ENCODE assay signal across 1 cellular context in the genomic region with DNA sequence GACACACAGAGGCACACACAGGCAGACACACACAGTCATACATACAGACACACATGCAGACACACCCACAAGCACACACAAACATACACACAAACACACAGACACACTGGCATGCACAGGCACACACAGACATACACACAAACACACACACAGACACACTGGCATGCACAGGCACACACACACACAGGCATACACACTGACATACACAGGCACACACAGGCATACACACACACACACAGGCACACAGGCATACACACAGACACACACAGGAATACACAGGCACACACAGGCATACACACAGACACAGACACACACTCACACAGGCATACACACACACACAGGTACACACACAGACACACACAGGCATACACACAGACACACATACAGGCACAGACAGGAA.
TF ChIP-seq lines count a peak whose summit lies in the region.

No MANE protein-coding gene starts in this region.

TF ChIP-seq in HepG2, 621 proteins besides CTCF, POLR2A, EP300 and RAD21 (continued from another document):
- TF ChIP-seq ATF7 (IDR thresholded peaks at IDR 0.05) = 0 out of 2 replicates have a peak, but pooled peaks have one; percentile 2
- TF ChIP-seq ATF7 (CRISPR knock-in tag; IDR thresholded peaks at IDR 0.05) = no peak
- 0 out of 2 replicates have a peak, but pooled peaks have one; percentile 41 for TF ChIP-seq FOXA1 (IDR thresholded peaks at IDR 0.05)
- TF ChIP-seq FOXA1 (CRISPR knock-in tag; IDR thresholded peaks at IDR 0.05) = no peak
- TF ChIP-seq, protein P1, sequence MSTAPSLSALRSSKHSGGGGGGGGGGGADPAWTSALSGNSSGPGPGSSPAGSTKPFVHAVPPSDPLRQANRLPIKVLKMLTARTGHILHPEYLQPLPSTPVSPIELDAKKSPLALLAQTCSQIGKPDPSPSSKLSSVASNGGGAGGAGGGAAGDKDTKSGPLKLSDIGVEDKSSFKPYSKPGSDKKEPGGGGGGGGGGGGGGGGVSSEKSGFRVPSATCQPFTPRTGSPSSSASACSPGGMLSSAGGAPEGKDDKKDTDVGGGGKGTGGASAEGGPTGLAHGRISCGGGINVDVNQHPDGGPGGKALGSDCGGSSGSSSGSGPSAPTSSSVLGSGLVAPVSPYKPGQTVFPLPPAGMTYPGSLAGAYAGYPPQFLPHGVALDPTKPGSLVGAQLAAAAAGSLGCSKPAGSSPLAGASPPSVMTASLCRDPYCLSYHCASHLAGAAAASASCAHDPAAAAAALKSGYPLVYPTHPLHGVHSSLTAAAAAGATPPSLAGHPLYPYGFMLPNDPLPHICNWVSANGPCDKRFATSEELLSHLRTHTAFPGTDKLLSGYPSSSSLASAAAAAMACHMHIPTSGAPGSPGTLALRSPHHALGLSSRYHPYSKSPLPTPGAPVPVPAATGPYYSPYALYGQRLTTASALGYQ (CRISPR knock-in tag; IDR thresholded peaks at IDR 0.05) = no peak
- 0 out of 2 replicates have a peak, but pooled peaks have one; percentile 57 for TF ChIP-seq IKZF1 (IDR thresholded peaks at IDR 0.05)
